In the genomic region with DNA sequence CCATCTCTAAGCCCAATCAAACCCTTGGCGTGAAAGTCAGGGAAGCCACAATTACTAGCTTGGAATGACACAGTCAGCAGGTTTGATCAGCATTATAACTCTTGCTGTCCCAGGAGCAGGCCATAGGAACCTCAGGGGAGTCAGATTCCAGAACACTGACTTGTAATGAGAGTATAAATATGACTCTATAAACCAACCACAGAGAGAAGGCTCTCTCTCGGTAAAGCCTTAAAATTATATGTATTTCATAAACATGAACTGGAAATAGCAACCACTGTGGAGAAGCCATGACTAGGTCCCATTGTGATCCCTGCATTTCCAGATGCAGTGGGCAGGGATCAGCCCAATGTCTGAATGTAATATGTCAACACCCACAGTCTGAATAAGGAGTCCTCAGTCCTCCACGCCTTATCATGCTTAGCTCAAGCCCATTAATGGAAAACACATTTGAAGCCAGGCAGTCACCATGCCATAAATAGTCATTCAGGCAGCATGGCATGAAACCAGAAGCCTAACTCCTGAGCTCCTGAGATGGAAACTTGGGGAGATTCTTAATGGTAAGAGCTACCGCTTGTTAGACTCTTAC, we compare ENCODE assay signal across 20 cellular contexts.
A peak's percentile ranks its signal among the peaks of the same experiment; 100 is the strongest.
DNase-seq lines count a peak whose midpoint lies in the region; ATAC-seq, FAIRE-seq and TF ChIP-seq lines count a peak whose summit lies in the region.
"Had no signal": no experiment of that assay in that cellular context is flagged by ENCODE, and none has a peak within 500 bp of the region (broad histone marks: within the 10 kb centered on the region; RNA-seq: fewer than 3 reads in every experiment).

No MANE protein-coding gene starts in this region.

- H3K4me1 ChIP-seq in heart left ventricle = peaks cover 0 to 3% (median 0%) of the 10 kb centered on the region in 12 donors
- peaks cover 6% of the 10 kb centered on the region for H3K4me1 ChIP-seq in left ventricle myocardium inferior
- H3K4me1 ChIP-seq in astrocyte (ENCODE audit: insufficient read depth, low read length) = peaks cover 7% of the 10 kb centered on the region
- peaks cover 0 to 15% (median 5%) of the 10 kb centered on the region in 3 donors for H3K4me1 ChIP-seq in gastroesophageal sphincter
- H3K4me1 ChIP-seq: A549 had no signal

- H3K27me3 ChIP-seq in heart left ventricle = no peaks in the 10 kb centered on the region
- peaks cover 11% of the 10 kb centered on the region for H3K27me3 ChIP-seq in left ventricle myocardium inferior (ENCODE audit: low read depth)
- H3K27me3 ChIP-seq in astrocyte (ENCODE audit: insufficient read depth, low read length) = no peaks in the 10 kb centered on the region
- no peaks in the 10 kb centered on the region for H3K27me3 ChIP-seq in gastroesophageal sphincter

- H3K36me3 Mint-ChIP-seq in astrocyte (ENCODE audit: low read depth, unreplicated experiment) = no peaks in the 10 kb centered on the region
- H3K36me3 Mint-ChIP-seq: CD8-positive, alpha-beta memory T cell had no signal

- H3K4me3 ChIP-seq in heart left ventricle (no peak overlapping the region), left ventricle myocardium inferior (no peak overlapping the region), astrocyte (ENCODE audit: insufficient read depth, low read depth, low read length) (no peak overlapping the region), gastroesophageal sphincter (no peak overlapping the region)
- H3K4me3 ChIP-seq: A549 had no signal

- H3K4me2 ChIP-seq in astrocyte (ENCODE audit: low read length) = no peak overlapping the region
- H3K4me2 ChIP-seq: A549, SK-N-SH had no signal

- TF ChIP-seq POLR2A in heart left ventricle (IDR thresholded peaks at IDR 0.05) = no peak
- TF ChIP-seq POLR2A in gastroesophageal sphincter (IDR thresholded peaks at IDR 0.05) = no peak

- WGBS in heart left ventricle, 4 donors = 69 to 75% (median 73%) methylated on average over 4 of the region's 4 CpGs
- WGBS in gastroesophageal sphincter (ENCODE audit: low coverage in 1 of 2), 2 donors = 58 to 64% methylated on average over 2 to 3 of the region's 4 CpGs

- intact Hi-C loops in heart left ventricle (cut with DNase I) (no loop called here), left ventricle myocardium inferior (cut with micrococcal nuclease) (no loop called here)

- no peaks in the 10 kb centered on the region for H3K27me3 Mint-ChIP-seq in astrocyte (ENCODE audit: low read depth, unreplicated experiment)

- H3K79me2 ChIP-seq in astrocyte (ENCODE audit: insufficient read depth, low read length) = no peaks in the 10 kb centered on the region

- no peaks in the 10 kb centered on the region for H4K20me1 ChIP-seq in astrocyte (ENCODE audit: insufficient read depth, low read length)

- TF ChIP-seq CTCF in heart left ventricle (IDR thresholded peaks at IDR 0.05) = no peak
- TF ChIP-seq CTCF in left ventricle myocardium inferior (IDR thresholded peaks at IDR 0.05; ENCODE audit: borderline replicate concordance) = no peak
- TF ChIP-seq CTCF in astrocyte (IDR thresholded peaks at IDR 0.05; ENCODE audit: insufficient read depth, low read depth, low read length) = no peak
- no peak for TF ChIP-seq CTCF in gastroesophageal sphincter (IDR thresholded peaks at IDR 0.05)

- no peak overlapping the region for H3K27ac ChIP-seq in heart left ventricle
- no peak overlapping the region for H3K27ac ChIP-seq in left ventricle myocardium inferior (replicated peaks)
- H3K27ac ChIP-seq in astrocyte (ENCODE audit: low read depth, low read length) = no peak overlapping the region
- no peak overlapping the region for H3K27ac ChIP-seq in gastroesophageal sphincter
- H3K27ac ChIP-seq: A549 had no signal

- ATAC-seq in heart left ventricle (peak in 3 of 4 donors; percentile 69 to 77 (median 72)), gastroesophageal sphincter (peak; percentile 11), GM21825 (IDR thresholded peaks at IDR 0.05; ENCODE audit: unreplicated experiment) (no peak)
- ATAC-seq: A549 had no signal

- no peaks in the 10 kb centered on the region for H3K36me3 ChIP-seq in heart left ventricle
- no peaks in the 10 kb centered on the region for H3K36me3 ChIP-seq in left ventricle myocardium inferior
- no peaks in the 10 kb centered on the region for H3K36me3 ChIP-seq in astrocyte (ENCODE audit: insufficient read depth, low read length)
- H3K36me3 ChIP-seq in gastroesophageal sphincter = no peaks in the 10 kb centered on the region

- H3K27ac Mint-ChIP-seq in astrocyte (ENCODE audit: unreplicated experiment) = peak overlapping the region; percentile 70
- H3K27ac Mint-ChIP-seq: CD8-positive, alpha-beta memory T cell had no signal

- no peak for TF ChIP-seq EP300 in gastroesophageal sphincter (IDR thresholded peaks at IDR 0.05)

- H3K9me3 ChIP-seq in heart left ventricle = no peaks in the 10 kb centered on the region
- no peaks in the 10 kb centered on the region for H3K9me3 ChIP-seq in left ventricle myocardium inferior (replicated peaks)
- H3K9me3 ChIP-seq in astrocyte (ENCODE audit: insufficient read depth, low read depth, low read length) = no peaks in the 10 kb centered on the region
- no peaks in the 10 kb centered on the region for H3K9me3 ChIP-seq in gastroesophageal sphincter
- H3K9me3 ChIP-seq: A549, SK-N-SH had no signal

- H3K4me3 Mint-ChIP-seq in astrocyte (ENCODE audit: unreplicated experiment) = no peak overlapping the region
- H3K4me3 Mint-ChIP-seq: CD8-positive, alpha-beta memory T cell had no signal

- no peak for DNase-seq in heart left ventricle
- DNase-seq in left ventricle myocardium inferior = no peak
- peak; percentile 19 for DNase-seq in astrocyte (ENCODE audit: low read depth)
- peak; percentile 72 for DNase-seq in stromal cell of bone marrow (ENCODE audit: low read depth)
- DNase-seq in epidermal melanocyte (ENCODE audit: insufficient read length, low spot score) = no peak
- no peak for DNase-seq in NCI-H2171 treated with DMSO at 0.1 percent for 48 hours (lab: John Stamatoyannopoulos, UW)
- DNase-seq: C1 segment of cervical spinal cord; CD8-positive, alpha-beta memory T cell; DMS53; HCEC 1CT; Kasumi-1; NCI-H1105; NCI-H2081; NK-92 treated with Interleukin-12 subunit alpha and Interleukin-12 subunit beta, amount 100 ng/mL, for 24 hours; SHP77 treated with DMSO at 0.1 percent for 48 hours; SK-N-SH had no signal

- no peaks in the 10 kb centered on the region for H3K9me3 Mint-ChIP-seq in astrocyte (ENCODE audit: unreplicated experiment)
- H3K9me3 Mint-ChIP-seq: CD8-positive, alpha-beta memory T cell had no signal

- no peak overlapping the region for H2AFZ ChIP-seq in astrocyte (ENCODE audit: low read depth, low read length)

- no peak for FAIRE-seq in astrocyte (lab: Jason Lieb, UNC)
- FAIRE-seq: A549, RCC 7860 had no signal

- no peak overlapping the region for H3K9ac ChIP-seq in astrocyte (ENCODE audit: low read length)
- H3K9ac ChIP-seq: SK-N-SH had no signal

- peaks cover 14% of the 10 kb centered on the region for H3K4me1 Mint-ChIP-seq in astrocyte (ENCODE audit: low read depth, unreplicated experiment)
- H3K4me1 Mint-ChIP-seq: CD8-positive, alpha-beta memory T cell had no signal

Comparison
In these comparisons a context has a peak if more than half of its experiments do, and no peak if none do; other contexts are left out.
1. DNase-seq: peak in astrocyte (single experiment) and stromal cell of bone marrow (single experiment); none in heart left ventricle (0 of 5), left ventricle myocardium inferior (single experiment), epidermal melanocyte (single experiment) and NCI-H2171 treated with DMSO at 0.1 percent for 48 hours (single experiment).